ENCODE assay signal across 1 cellular context in genomic region chr19:10104665-10105221, GRCh38.
TF ChIP-seq lines count a peak whose summit lies in the region.

No MANE protein-coding gene starts in this region.

TF ChIP-seq in GM12878, 131 proteins besides CTCF, POLR2A, EP300 and RAD21 (continued from another document):
- TF ChIP-seq E2F8 (IDR thresholded peaks at IDR 0.05; ENCODE audit: low read depth, partially characterized antibody) (no peak), TBL1XR1 (IDR thresholded peaks at IDR 0.05; ENCODE audit: low read depth, low read length) (peak; percentile 91), ZZZ3 (IDR thresholded peaks at IDR 0.05; ENCODE audit: control insufficient read depth, insufficient read length, low read depth) (no peak), CHD2 (IDR thresholded peaks at IDR 0.05; ENCODE audit: borderline replicate concordance, low read depth, low read length) (peak; percentile 82; the same call in 1 of the 2 replicates), BCL3 (IDR thresholded peaks at IDR 0.05; ENCODE audit: borderline replicate concordance, insufficient read depth, low read depth, low read length, poor library complexity, severe bottlenecking) (peak; percentile 99), FOS (IDR thresholded peaks at IDR 0.05; ENCODE audit: borderline replicate concordance, extremely low read depth, insufficient read length) (no peak), NR2C2 (IDR thresholded peaks at IDR 0.05; ENCODE audit: borderline replicate concordance, control insufficient read depth, insufficient read length, low read depth) (no peak)
